1 cellular context compared by ENCODE assay signal in the genomic region with DNA sequence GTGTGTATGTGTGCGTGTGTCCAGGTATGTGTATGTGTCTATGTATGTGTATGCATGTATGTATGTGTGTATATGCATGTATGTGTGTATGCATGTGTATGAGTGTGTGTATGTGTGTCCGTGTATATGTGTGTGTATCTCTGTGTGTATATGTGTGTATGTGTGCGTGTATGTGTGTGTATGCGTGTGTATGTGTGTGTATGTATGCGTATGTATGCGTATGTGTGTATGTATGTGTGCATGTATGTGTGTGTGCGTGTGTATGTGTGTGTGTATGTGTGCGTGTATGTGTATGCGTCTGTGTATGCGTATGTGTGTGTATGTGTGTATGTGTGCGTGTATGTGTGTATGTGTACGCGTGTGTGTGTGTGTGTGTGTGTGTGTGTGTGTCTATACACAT.
TF ChIP-seq lines count a peak whose summit lies in the region.

No MANE protein-coding gene starts in this region.

TF ChIP-seq in HepG2, 621 proteins besides CTCF, POLR2A, EP300 and RAD21 (continued from another document):
- TF ChIP-seq, protein P1, sequence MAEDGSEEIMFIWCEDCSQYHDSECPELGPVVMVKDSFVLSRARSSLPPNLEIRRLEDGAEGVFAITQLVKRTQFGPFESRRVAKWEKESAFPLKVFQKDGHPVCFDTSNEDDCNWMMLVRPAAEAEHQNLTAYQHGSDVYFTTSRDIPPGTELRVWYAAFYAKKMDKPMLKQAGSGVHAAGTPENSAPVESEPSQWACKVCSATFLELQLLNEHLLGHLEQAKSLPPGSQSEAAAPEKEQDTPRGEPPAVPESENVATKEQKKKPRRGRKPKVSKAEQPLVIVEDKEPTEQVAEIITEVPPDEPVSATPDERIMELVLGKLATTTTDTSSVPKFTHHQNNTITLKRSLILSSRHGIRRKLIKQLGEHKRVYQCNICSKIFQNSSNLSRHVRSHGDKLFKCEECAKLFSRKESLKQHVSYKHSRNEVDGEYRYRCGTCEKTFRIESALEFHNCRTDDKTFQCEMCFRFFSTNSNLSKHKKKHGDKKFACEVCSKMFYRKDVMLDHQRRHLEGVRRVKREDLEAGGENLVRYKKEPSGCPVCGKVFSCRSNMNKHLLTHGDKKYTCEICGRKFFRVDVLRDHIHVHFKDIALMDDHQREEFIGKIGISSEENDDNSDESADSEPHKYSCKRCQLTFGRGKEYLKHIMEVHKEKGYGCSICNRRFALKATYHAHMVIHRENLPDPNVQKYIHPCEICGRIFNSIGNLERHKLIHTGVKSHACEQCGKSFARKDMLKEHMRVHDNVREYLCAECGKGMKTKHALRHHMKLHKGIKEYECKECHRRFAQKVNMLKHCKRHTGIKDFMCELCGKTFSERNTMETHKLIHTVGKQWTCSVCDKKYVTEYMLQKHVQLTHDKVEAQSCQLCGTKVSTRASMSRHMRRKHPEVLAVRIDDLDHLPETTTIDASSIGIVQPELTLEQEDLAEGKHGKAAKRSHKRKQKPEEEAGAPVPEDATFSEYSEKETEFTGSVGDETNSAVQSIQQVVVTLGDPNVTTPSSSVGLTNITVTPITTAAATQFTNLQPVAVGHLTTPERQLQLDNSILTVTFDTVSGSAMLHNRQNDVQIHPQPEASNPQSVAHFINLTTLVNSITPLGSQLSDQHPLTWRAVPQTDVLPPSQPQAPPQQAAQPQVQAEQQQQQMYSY (CRISPR knock-in tag; IDR thresholded peaks at IDR 0.05), result no peak
- TF ChIP-seq ZNF207 (IDR thresholded peaks at IDR 0.05; ENCODE audit: borderline replicate concordance), result no peak
